ENCODE assay signal across 1 cellular context in the genomic region with DNA sequence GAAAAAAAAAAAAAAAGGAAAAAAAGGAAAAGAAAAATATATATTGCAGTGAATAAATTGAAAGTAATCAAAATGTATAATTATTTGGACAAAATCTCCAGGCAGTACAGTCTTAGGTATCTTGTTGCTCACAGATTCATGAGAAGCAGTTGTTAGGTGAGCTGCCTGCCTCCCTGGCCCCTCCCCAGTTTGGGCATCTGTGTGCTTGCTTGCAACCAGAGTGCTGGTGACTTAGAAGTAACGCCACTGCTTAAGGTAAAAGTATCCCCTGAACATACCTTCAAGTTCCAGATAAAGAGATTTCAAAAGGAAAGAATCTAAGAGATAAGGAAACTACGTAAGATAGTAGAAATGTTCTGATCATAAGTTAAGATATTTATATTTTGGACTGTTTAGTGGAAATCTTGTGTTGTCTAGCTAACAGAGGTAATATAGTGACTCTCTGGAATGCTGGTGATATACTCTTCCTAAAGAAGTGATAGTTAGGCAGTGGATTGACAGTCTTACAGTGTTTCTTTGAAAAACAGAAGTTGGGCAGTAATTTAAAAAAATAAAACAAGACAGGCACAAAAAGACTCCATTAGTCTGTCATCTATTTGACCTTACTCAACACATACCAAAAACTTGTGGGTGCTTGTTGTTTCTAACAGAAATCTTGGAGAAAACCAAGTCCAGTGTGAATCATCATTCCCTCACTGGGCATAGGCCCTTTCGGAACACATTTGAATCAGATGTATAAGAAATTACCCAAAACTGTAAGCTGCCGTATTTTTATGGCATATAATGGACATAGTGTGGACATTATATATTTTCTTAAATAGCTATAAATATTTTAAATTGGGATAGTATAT.
TF ChIP-seq lines count a peak whose summit lies in the region.

No MANE protein-coding gene starts in this region.

TF ChIP-seq in HEK293, 187 proteins besides CTCF, POLR2A, EP300 and RAD21 (continued from another document):
- TF ChIP-seq, protein P1, sequence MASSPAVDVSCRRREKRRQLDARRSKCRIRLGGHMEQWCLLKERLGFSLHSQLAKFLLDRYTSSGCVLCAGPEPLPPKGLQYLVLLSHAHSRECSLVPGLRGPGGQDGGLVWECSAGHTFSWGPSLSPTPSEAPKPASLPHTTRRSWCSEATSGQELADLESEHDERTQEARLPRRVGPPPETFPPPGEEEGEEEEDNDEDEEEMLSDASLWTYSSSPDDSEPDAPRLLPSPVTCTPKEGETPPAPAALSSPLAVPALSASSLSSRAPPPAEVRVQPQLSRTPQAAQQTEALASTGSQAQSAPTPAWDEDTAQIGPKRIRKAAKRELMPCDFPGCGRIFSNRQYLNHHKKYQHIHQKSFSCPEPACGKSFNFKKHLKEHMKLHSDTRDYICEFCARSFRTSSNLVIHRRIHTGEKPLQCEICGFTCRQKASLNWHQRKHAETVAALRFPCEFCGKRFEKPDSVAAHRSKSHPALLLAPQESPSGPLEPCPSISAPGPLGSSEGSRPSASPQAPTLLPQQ (tag by site-specific recombination; IDR thresholded peaks at IDR 0.05): no peak
- no peak for TF ChIP-seq ZNF169 (tag by site-specific recombination; IDR thresholded peaks at IDR 0.05)
- TF ChIP-seq ZNF292 (tag by site-specific recombination; IDR thresholded peaks at IDR 0.05; ENCODE audit: borderline replicate concordance, low read depth): no peak
TF ChIP-seq in HEK293: peak in this region for 2.
